Comparison of ENCODE assay signal across 8 cellular contexts in the genomic region with DNA sequence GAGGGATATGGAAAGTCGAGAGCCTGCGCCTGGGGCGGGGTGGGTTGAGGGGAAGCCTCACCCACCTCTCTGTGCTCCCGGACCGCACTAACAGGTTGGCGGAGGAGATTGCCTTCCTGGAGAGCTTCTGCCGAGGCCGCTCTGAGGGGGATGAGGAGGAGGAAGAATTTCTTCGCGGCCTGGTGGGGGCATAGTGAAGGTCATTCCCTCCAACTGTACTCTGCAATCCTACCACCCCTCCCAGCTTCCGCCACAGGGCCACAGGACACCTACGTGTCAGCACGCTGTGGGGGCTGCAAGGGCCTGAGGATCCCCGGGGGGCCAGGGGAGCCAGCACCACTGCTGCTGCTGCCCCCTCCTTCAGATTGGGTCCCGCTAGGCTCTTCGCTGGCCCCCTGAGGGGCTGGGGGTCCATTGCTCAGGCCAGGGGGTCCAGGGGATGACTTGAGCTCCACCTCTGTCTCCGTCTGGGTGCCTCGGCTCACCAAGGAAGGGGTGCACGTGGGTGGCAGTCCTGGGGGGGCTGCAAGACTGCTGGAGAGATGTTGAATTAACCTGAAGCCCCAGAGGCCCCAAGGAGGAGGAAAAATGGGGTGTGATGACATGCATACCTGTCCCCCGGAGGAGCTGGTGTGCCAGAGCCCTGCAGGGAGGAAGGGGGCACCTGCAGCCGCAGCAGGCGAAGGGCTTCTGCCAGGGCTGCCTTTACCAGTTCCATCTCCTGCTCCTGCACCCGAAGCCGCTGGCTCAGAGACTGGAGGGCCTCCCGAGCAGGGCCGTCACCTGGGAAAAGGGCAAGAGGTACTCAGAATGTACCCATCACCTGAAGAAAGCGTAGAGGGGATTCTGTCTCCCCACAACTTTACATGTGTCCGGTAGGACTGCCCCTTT. TPM values are rescaled to one million over a fixed set of nuclear protein-coding genes. Genes with fewer than 3 reads are reported as not detected.
DNase-seq lines count a peak whose midpoint lies in the region; ATAC-seq and TF ChIP-seq lines count a peak whose summit lies in the region.

No MANE protein-coding gene starts in this region.

- peak overlapping the region; percentile 97 to 99 (median 99) for H3K27ac Mint-ChIP-seq in CD4-positive, CD25-positive, alpha-beta regulatory T cell

- H3K79me2 ChIP-seq in osteoblast (ENCODE audit: insufficient read depth, low read length) = peaks cover 11% of the 10 kb centered on the region

- H3K4me3 ChIP-seq in CD4-positive, CD25-positive, alpha-beta regulatory T cell (ENCODE audit: low read depth, low read length) = peak overlapping the region; percentile 87
- H3K4me3 ChIP-seq in NT2/D1 (ENCODE audit: insufficient read length, low read depth) = peak overlapping the region; percentile 78
- no peak overlapping the region for H3K4me3 ChIP-seq in endocrine pancreas (ENCODE audit: control insufficient read depth, insufficient read depth, low read length)
- H3K4me3 ChIP-seq in osteoblast (ENCODE audit: insufficient read depth, low read length) = peak overlapping the region; percentile 92

- H3K36me3 ChIP-seq in CD4-positive, CD25-positive, alpha-beta regulatory T cell (ENCODE audit: control insufficient read depth, insufficient read depth, low read length) = peaks cover 10% of the 10 kb centered on the region
- H3K36me3 ChIP-seq in NT2/D1 (ENCODE audit: insufficient read depth, insufficient read length, low read length) = peaks cover 27% of the 10 kb centered on the region
- H3K36me3 ChIP-seq in endocrine pancreas (ENCODE audit: control insufficient read depth, insufficient read depth, low read length) = no peaks in the 10 kb centered on the region
- H3K36me3 ChIP-seq in osteoblast (ENCODE audit: insufficient read depth, low read length) = peaks cover 30% of the 10 kb centered on the region

- H3K27me3 ChIP-seq in CD4-positive, CD25-positive, alpha-beta regulatory T cell (ENCODE audit: control insufficient read depth, insufficient read depth, low read length) = no peaks in the 10 kb centered on the region
- no peaks in the 10 kb centered on the region for H3K27me3 ChIP-seq in NT2/D1 (ENCODE audit: insufficient read depth, insufficient read length)
- no peaks in the 10 kb centered on the region for H3K27me3 ChIP-seq in endocrine pancreas (ENCODE audit: control insufficient read depth, insufficient read depth, low read length)
- H3K27me3 ChIP-seq in osteoblast (ENCODE audit: insufficient read depth, low read length) = no peaks in the 10 kb centered on the region

- H3K9ac ChIP-seq in NT2/D1 (ENCODE audit: insufficient read length, low read depth) = peak overlapping the region; percentile 92
- H3K9ac ChIP-seq in endocrine pancreas (ENCODE audit: control insufficient read depth, insufficient read depth, low read length) = peak overlapping the region; percentile 22

- no peaks in the 10 kb centered on the region for H3K27me3 Mint-ChIP-seq in CD4-positive, CD25-positive, alpha-beta regulatory T cell

- H3K4me3 Mint-ChIP-seq in CD4-positive, CD25-positive, alpha-beta regulatory T cell = peak overlapping the region; percentile 97 to 99 (median 99)

- DNase-seq in CD4-positive, CD25-positive, alpha-beta regulatory T cell = peak in 1 of 3 donors; percentile 8
- DNase-seq in NT2/D1 (ENCODE audit: low read depth, low spot score) (no peak), osteoblast (ENCODE audit: insufficient read length, low spot score, missing footprints) (no peak), NCI-H226 (no peak), foreskin melanocyte (no peak)

- H3K36me3 Mint-ChIP-seq in CD4-positive, CD25-positive, alpha-beta regulatory T cell = peaks cover 22% of the 10 kb centered on the region

- TF ChIP-seq CTCF in osteoblast (IDR thresholded peaks at IDR 0.05; ENCODE audit: extremely low read depth, low read depth, low read length) = no peak

- peaks cover 28% of the 10 kb centered on the region for H3K4me1 ChIP-seq in CD4-positive, CD25-positive, alpha-beta regulatory T cell (ENCODE audit: control insufficient read depth, insufficient read depth, low read length, poor library complexity, severe bottlenecking)
- H3K4me1 ChIP-seq in NT2/D1 (ENCODE audit: insufficient read depth, insufficient read length) (peaks cover 28% of the 10 kb centered on the region), endocrine pancreas (ENCODE audit: control insufficient read depth, insufficient read depth, low read length) (no peaks in the 10 kb centered on the region), osteoblast (ENCODE audit: insufficient read depth, low read length) (peaks cover 11% of the 10 kb centered on the region)

- peaks cover 2% of the 10 kb centered on the region for H4K20me1 ChIP-seq in osteoblast (ENCODE audit: insufficient read depth, low read length)

- ATAC-seq in CD4-positive, CD25-positive, alpha-beta regulatory T cell (ENCODE audit: low read depth in 2 of 2) = no peak
- ATAC-seq in GM21360 (IDR thresholded peaks at IDR 0.05; ENCODE audit: unreplicated experiment) (no peak), HG03432 (IDR thresholded peaks at IDR 0.05; ENCODE audit: unreplicated experiment) (no peak)

- peak overlapping the region; percentile 98 for H3K4me2 ChIP-seq in osteoblast (ENCODE audit: insufficient read depth, low read length)

- no peaks in the 10 kb centered on the region for H3K9me3 ChIP-seq in CD4-positive, CD25-positive, alpha-beta regulatory T cell (ENCODE audit: control insufficient read depth in 2 of 2, low read length in 2 of 2)
- no peaks in the 10 kb centered on the region for H3K9me3 ChIP-seq in NT2/D1 (ENCODE audit: insufficient read depth, low read length)
- no peaks in the 10 kb centered on the region for H3K9me3 ChIP-seq in endocrine pancreas (ENCODE audit: control insufficient read depth, low read length)
- no peaks in the 10 kb centered on the region for H3K9me3 ChIP-seq in osteoblast (ENCODE audit: low read depth, low read length)

- peak overlapping the region; percentile 94 for H2AFZ ChIP-seq in osteoblast (ENCODE audit: low read length)

- peak overlapping the region; percentile 92 for H3K27ac ChIP-seq in CD4-positive, CD25-positive, alpha-beta regulatory T cell (ENCODE audit: insufficient read depth, low read length, poor library complexity, severe bottlenecking)
- peak overlapping the region; percentile 83 for H3K27ac ChIP-seq in osteoblast (ENCODE audit: low read depth, low read length)

- H3K9me3 Mint-ChIP-seq in CD4-positive, CD25-positive, alpha-beta regulatory T cell = no peaks in the 10 kb centered on the region

- H3K4me1 Mint-ChIP-seq in CD4-positive, CD25-positive, alpha-beta regulatory T cell = peaks cover 0 to 62% (median 32%) of the 10 kb centered on the region in 4 donors

RNA-seq across cellular contexts. Expression of gene EML3, which starts 1.5 kb away (rescaled TPM):
- 165 TPM for total RNA-seq in CD4-positive, CD25-positive, alpha-beta regulatory T cell
- 10 to 100 TPM; 16.1 to 23.2 (median 16.4) TPM for polyA plus RNA-seq in CD4-positive, CD25-positive, alpha-beta regulatory T cell
- 26.4 and 29.5 TPM in 2 replicates for total RNA-seq in osteoblast

RNA-seq across cellular contexts. Expression of gene ROM1, which starts 2.0 kb away (rescaled TPM):
- 1.9 TPM for total RNA-seq in CD4-positive, CD25-positive, alpha-beta regulatory T cell
- polyA plus RNA-seq in CD4-positive, CD25-positive, alpha-beta regulatory T cell = 1 to 10 TPM in 2 of 4 donors, under 1 TPM in 2; 0.41 to 1.3 (median 0.80) TPM
- total RNA-seq in osteoblast = 6.5 TPM in 2 replicates

RNA-seq across cellular contexts. Expression of gene MTA2, which starts 9.4 kb away (rescaled TPM):
- total RNA-seq in CD4-positive, CD25-positive, alpha-beta regulatory T cell = 172 TPM
- 10 to 100 TPM; 30.3 to 38.6 (median 33.9) TPM for polyA plus RNA-seq in CD4-positive, CD25-positive, alpha-beta regulatory T cell
- total RNA-seq in osteoblast = 102 and 105 TPM in 2 replicates

RNA-seq across cellular contexts. Expression of gene B3GAT3, which starts 10.7 kb away (rescaled TPM):
- 57.5 TPM for total RNA-seq in CD4-positive, CD25-positive, alpha-beta regulatory T cell
- 10 to 100 TPM; 34.3 to 43.1 (median 35.7) TPM for polyA plus RNA-seq in CD4-positive, CD25-positive, alpha-beta regulatory T cell
- total RNA-seq in osteoblast = 27.1 and 30.8 TPM in 2 replicates

RNA-seq across cellular contexts. Expression of gene TUT1, which starts 19.7 kb away (rescaled TPM):
- total RNA-seq in CD4-positive, CD25-positive, alpha-beta regulatory T cell = 22.0 TPM
- polyA plus RNA-seq in CD4-positive, CD25-positive, alpha-beta regulatory T cell = 10 to 100 TPM in 3 of 4 donors, 1 to 10 TPM in 1; 6.5 to 11.9 (median 10.9) TPM
- 6.5 and 7.6 TPM in 2 replicates for total RNA-seq in osteoblast
